In genomic region chr15:62997441-62997840, GRCh38 we compare ENCODE assay signal across 14 cellular contexts. TPM values are rescaled to one million over a fixed set of nuclear protein-coding genes. Genes with fewer than 3 reads are reported as not detected.
DNase-seq lines count a peak whose midpoint lies in the region; ATAC-seq and TF ChIP-seq lines count a peak whose summit lies in the region.
"Had no signal": no experiment of that assay in that cellular context is flagged by ENCODE, and none has a peak within 500 bp of the region (broad histone marks: within the 10 kb centered on the region; RNA-seq: fewer than 3 reads in every experiment).

No MANE protein-coding gene starts in this region.

- H3K27ac ChIP-seq in right atrium auricular region (peak overlapping the region; percentile 78 to 84), neural progenitor cell (no peak overlapping the region)

- no peak overlapping the region for H3K9ac ChIP-seq in neural progenitor cell

- H3K79me2 ChIP-seq in neural progenitor cell (ENCODE audit: low read depth): no peaks in the 10 kb centered on the region

- H3K4me3 ChIP-seq in right atrium auricular region (no peak overlapping the region), neural progenitor cell (no peak overlapping the region)
- H3K4me3 ChIP-seq: GM23338 had no signal

- no peak overlapping the region for H3K4me3 Mint-ChIP-seq in neural progenitor cell
- no peak overlapping the region for H3K4me3 Mint-ChIP-seq in stimulated activated naive B cell treated with anti-CD40 and anti-IgM and Interleukin-4, amounts not matched to agents 10 μg/mL and 1 μg/mL and 100 μg/mL, for 72 hours
- H3K4me3 Mint-ChIP-seq: B cell; CD4-positive, alpha-beta T cell; GM23338 had no signal

- H4K20me1 ChIP-seq in neural progenitor cell (ENCODE audit: low read depth): peaks cover 5% of the 10 kb centered on the region

- no peak for TF ChIP-seq CTCF in right atrium auricular region (IDR thresholded peaks at IDR 0.05)
- no peak for TF ChIP-seq CTCF in neural progenitor cell (IDR thresholded peaks at IDR 0.05)

- H3K36me3 Mint-ChIP-seq in neural progenitor cell: no peaks in the 10 kb centered on the region
- H3K36me3 Mint-ChIP-seq in stimulated activated naive B cell treated with anti-CD40 and anti-IgM and Interleukin-4, amounts not matched to agents 10 μg/mL and 1 μg/mL and 100 μg/mL, for 72 hours: no peaks in the 10 kb centered on the region

- intact Hi-C loops in Right ventricle myocardium inferior (cut with DNase I): loop anchor here (5.0 kb wide), 1 partner anchor 100 kb away; no protein-coding TSS in a partner anchor

- H3K9me3 Mint-ChIP-seq in neural progenitor cell: no peaks in the 10 kb centered on the region
- H3K9me3 Mint-ChIP-seq in stimulated activated naive B cell treated with anti-CD40 and anti-IgM and Interleukin-4, amounts not matched to agents 10 μg/mL and 1 μg/mL and 100 μg/mL, for 72 hours: no peaks in the 10 kb centered on the region
- H3K9me3 Mint-ChIP-seq: CD4-positive, alpha-beta T cell; GM23338 had no signal

- H3K4me1 Mint-ChIP-seq in neural progenitor cell: peaks cover 63% of the 10 kb centered on the region
- H3K4me1 Mint-ChIP-seq in stimulated activated naive B cell treated with anti-CD40 and anti-IgM and Interleukin-4, amounts not matched to agents 10 μg/mL and 1 μg/mL and 100 μg/mL, for 72 hours: no peaks in the 10 kb centered on the region
- H3K4me1 Mint-ChIP-seq: B cell had no signal

- H3K4me2 ChIP-seq in neural progenitor cell: no peak overlapping the region
- H3K4me2 ChIP-seq: GM23338 had no signal

- H3K27me3 ChIP-seq in right atrium auricular region (no peaks in the 10 kb centered on the region), neural progenitor cell (peaks cover 4% of the 10 kb centered on the region)

- H3K36me3 ChIP-seq in right atrium auricular region (no peaks in the 10 kb centered on the region), neural progenitor cell (no peaks in the 10 kb centered on the region)

- no peak for DNase-seq in right atrium auricular region (ENCODE audit: low spot score)
- no peak for DNase-seq in Right ventricle myocardium inferior (ENCODE audit: missing footprints)
- DNase-seq in cerebellar cortex (ENCODE audit: low spot score): peak; percentile 18
- DNase-seq in neural progenitor cell (ENCODE audit: low spot score): no peak
- DNase-seq in retina: peak; percentile 20
- no peak for DNase-seq in activated effector memory CD4-positive, alpha-beta T cell treated with anti-CD3 and anti-CD28 coated beads, Interleukin-2, amount 50 U/mL, for 16 hours
- no peak for DNase-seq in SHP77 (lab: John Stamatoyannopoulos, UW)
- DNase-seq in stimulated activated naive B cell treated with anti-CD40 and anti-IgM and Interleukin-4, amounts not matched to agents 10 μg/mL and 1 μg/mL and 100 μg/mL, for 72 hours: no peak
- DNase-seq: C1 segment of cervical spinal cord; CD4-positive, alpha-beta T cell; DMS79; H7 had no signal

- no peaks in the 10 kb centered on the region for H3K9me3 ChIP-seq in right atrium auricular region
- no peaks in the 10 kb centered on the region for H3K9me3 ChIP-seq in neural progenitor cell (ENCODE audit: low read depth)

- no peak for ATAC-seq in Right ventricle myocardium inferior
- no peak for ATAC-seq in stimulated activated naive B cell treated with anti-CD40 and anti-IgM and Interleukin-4, amounts not matched to agents 10 μg/mL and 1 μg/mL and 100 μg/mL, for 72 hours (replicated peaks)
- ATAC-seq: GM23338 had no signal

- no peak overlapping the region for H2AFZ ChIP-seq in neural progenitor cell (replicated peaks)
- H2AFZ ChIP-seq: GM23338 had no signal

- H3K27me3 Mint-ChIP-seq in neural progenitor cell (ENCODE audit: insufficient read depth, low read depth): peaks cover 8% of the 10 kb centered on the region
- H3K27me3 Mint-ChIP-seq in stimulated activated naive B cell treated with anti-CD40 and anti-IgM and Interleukin-4, amounts not matched to agents 10 μg/mL and 1 μg/mL and 100 μg/mL, for 72 hours: peaks cover 13 to 26% of the 10 kb centered on the region in 2 donors

- peak overlapping the region; percentile 57 for H3K27ac Mint-ChIP-seq in neural progenitor cell
- no peak overlapping the region for H3K27ac Mint-ChIP-seq in stimulated activated naive B cell treated with anti-CD40 and anti-IgM and Interleukin-4, amounts not matched to agents 10 μg/mL and 1 μg/mL and 100 μg/mL, for 72 hours
- H3K27ac Mint-ChIP-seq: B cell; CD4-positive, alpha-beta T cell; GM23338 had no signal

- peaks cover 0 to 19% of the 10 kb centered on the region in 2 donors for H3K4me1 ChIP-seq in right atrium auricular region
- H3K4me1 ChIP-seq in neural progenitor cell: peaks cover 57% of the 10 kb centered on the region

- peaks cover 41% of the 10 kb centered on the region for H3F3A ChIP-seq in neural progenitor cell (ENCODE audit: low read depth)

RNA-seq across cellular contexts. Expression of gene TPM1, which starts 45.1 kb away (rescaled TPM):
- total RNA-seq in right atrium auricular region: 1,000 to 10,000 TPM; 5,368 to 7,988 TPM
- 13,805 TPM for total RNA-seq in Right ventricle myocardium inferior
- 614 and 623 TPM in 2 replicates for total RNA-seq in neural progenitor cell (ENCODE audit: low replicate concordance)

Comparison
In these comparisons a context has a peak if more than half of its experiments do, and no peak if none do; other contexts are left out.
1. DNase-seq: peak in cerebellar cortex (single experiment) and retina (single experiment); none in right atrium auricular region (single experiment), Right ventricle myocardium inferior (single experiment), neural progenitor cell (single experiment), activated effector memory CD4-positive, alpha-beta T cell treated with anti-CD3 and anti-CD28 coated beads, Interleukin-2, amount 50 U/mL, for 16 hours (single experiment), SHP77 (0 of 2) and stimulated activated naive B cell treated with anti-CD40 and anti-IgM and Interleukin-4, amounts not matched to agents 10 μg/mL and 1 μg/mL and 100 μg/mL, for 72 hours (single experiment).